23 cellular contexts compared by ENCODE assay signal in the genomic region with DNA sequence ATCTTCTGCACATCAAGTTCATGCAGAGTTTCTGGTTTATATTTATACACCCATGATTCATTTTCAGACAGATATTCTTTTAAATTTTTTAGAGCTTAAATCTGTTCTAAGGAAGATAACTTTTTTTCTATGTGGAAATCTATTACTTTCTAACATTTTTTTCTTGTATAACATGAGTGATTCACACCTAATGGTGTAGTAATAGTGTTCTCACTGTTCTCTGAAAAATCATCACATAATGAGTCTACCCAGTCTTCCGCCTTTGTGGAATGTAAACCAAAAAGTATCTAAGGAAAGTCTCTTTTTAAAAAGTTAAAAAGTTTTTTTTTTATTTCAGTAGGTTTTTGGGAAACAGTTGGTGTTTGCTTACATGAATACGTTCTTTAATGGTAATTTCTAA.
"Had no signal": no experiment of that assay in that cellular context is flagged by ENCODE, and none has a peak within 500 bp of the region (broad histone marks: within the 10 kb centered on the region; RNA-seq: fewer than 3 reads in every experiment).

No MANE protein-coding gene starts in this region.

- DNase-seq: activated B cell treated with CpG ODN at 0.5 μM for 24 hours; activated CD4-positive, alpha-beta T cell treated with anti-CD3 and anti-CD28 coated beads for 36 hours; activated CD4-positive, alpha-beta T cell treated with anti-CD3 and anti-CD28 coated beads, Interleukin-2, amount 50 U/mL, for 48 hours; activated effector memory CD4-positive, alpha-beta T cell treated with Interleukin-2 at 50 U/mL for 16 hours; activated naive CD4-positive, alpha-beta T cell treated with anti-CD3 and anti-CD28 coated beads for 36 hours; activated naive CD8-positive, alpha-beta T cell treated with anti-CD3 and anti-CD28 coated beads, Interleukin-2, amount 10 ng/mL, durations not matched to agents 7 days and 5 days; activated T-cell treated with anti-CD3 and anti-CD28 coated beads, Interleukin-2, amount 50 U/mL, for 48 hours; body of pancreas; effector CD4-positive, alpha-beta T cell; erythroblast; gastrocnemius medialis; head of caudate nucleus; hypothalamus; left cardiac atrium; nucleus accumbens; right cardiac atrium; stimulated activated CD4-positive, alpha-beta T cell treated with anti-CD3 and anti-CD28 coated beads, Interleukin-12 subunit alpha, Interleukin-12 subunit beta, amount 100 ng/mL, for 4 hours; stimulated activated CD4-positive, alpha-beta T cell treated with anti-CD3 and anti-CD28 coated beads, Interleukin-4, amount 100 ng/mL, for 4 hours; substantia nigra; thyroid gland had no signal

- H3K4me1 ChIP-seq: body of pancreas, gastrocnemius medialis, parathyroid adenoma, thyroid gland had no signal

- H2AFZ ChIP-seq: parathyroid adenoma had no signal

- H3K9me3 ChIP-seq: body of pancreas, gastrocnemius medialis, thyroid gland had no signal

- H3K27me3 ChIP-seq: body of pancreas, cardiac muscle cell, gastrocnemius medialis, thyroid gland had no signal

- FAIRE-seq: islet of Langerhans had no signal

- H3K9ac ChIP-seq: parathyroid adenoma had no signal

- H3K4me3 ChIP-seq: body of pancreas, cardiac muscle cell, gastrocnemius medialis, thyroid gland had no signal

- H3K36me3 ChIP-seq: cardiac muscle cell, gastrocnemius medialis, thyroid gland had no signal

- H3K27ac ChIP-seq: body of pancreas, cardiac muscle cell, gastrocnemius medialis, parathyroid adenoma, thyroid gland had no signal

- ATAC-seq: activated CD4-positive, alpha-beta T cell treated with anti-CD3 and anti-CD28 coated beads for 36 hours; body of pancreas; gastrocnemius medialis; right cardiac atrium had no signal
